Comparison of ENCODE assay signal across 15 cellular contexts in genomic region chr7:151720297-151720696, GRCh38.
"Had no signal": no experiment of that assay in that cellular context is flagged by ENCODE, and none has a peak within 500 bp of the region (broad histone marks: within the 10 kb centered on the region; RNA-seq: fewer than 3 reads in every experiment).

No MANE protein-coding gene starts in this region.

- H3K36me3 ChIP-seq: adrenal gland, tibial nerve, vagina had no signal

- H3K27ac Mint-ChIP-seq: activated naive CD4-positive, alpha-beta T cell treated with anti-CD3 and anti-CD28 coated beads, Interleukin-2, amount 10 ng/mL, durations not matched to agents 7 days and 5 days; activated T-helper 2 cell treated with anti-CD3 and anti-CD28 coated beads, Interferon-gamma antibody, Interleukin-2, Interleukin-4, amounts not matched to agents 10 μg/mL and 5 μg/mL and 100 μg/mL, durations not matched to agents 14 hours and 24 hours and 36 hours; natural killer cell had no signal

- H3K27ac ChIP-seq: vagina had no signal

- H3K27me3 Mint-ChIP-seq: activated naive CD4-positive, alpha-beta T cell treated with anti-CD3 and anti-CD28 coated beads, Interleukin-2, amount 10 ng/mL, durations not matched to agents 7 days and 5 days had no signal

- H3K4me3 Mint-ChIP-seq: activated naive CD4-positive, alpha-beta T cell treated with anti-CD3 and anti-CD28 coated beads, Interleukin-2, amount 10 ng/mL, durations not matched to agents 7 days and 5 days; natural killer cell had no signal

- H3K4me3 ChIP-seq: adrenal gland, lung, tibial nerve, vagina had no signal

- H3K4me1 Mint-ChIP-seq: activated naive CD4-positive, alpha-beta T cell treated with anti-CD3 and anti-CD28 coated beads, Interleukin-2, amount 10 ng/mL, durations not matched to agents 7 days and 5 days had no signal

- H3K4me1 ChIP-seq: vagina had no signal

- H3K27me3 ChIP-seq: adrenal gland, tibial nerve, vagina had no signal

- DNase-seq: activated CD4-positive, alpha-beta T cell treated with anti-CD3 and anti-CD28 coated beads, Interleukin-2, amount 50 U/mL, for 1 hour; activated CD4-positive, CD25-positive, alpha-beta regulatory T cell; activated naive CD4-positive, alpha-beta T cell treated with anti-CD3 and anti-CD28 coated beads, Interleukin-2, amount 10 ng/mL, durations not matched to agents 7 days and 5 days; activated T-cell treated with anti-CD3 and anti-CD28 coated beads for 4 hours; adrenal gland; effector memory CD4-positive, alpha-beta T cell; hypothalamus; natural killer cell; stimulated activated CD4-positive, alpha-beta T cell treated with anti-CD3 and anti-CD28 coated beads, Interleukin-15, amount 100 ng/mL, for 24 hours; stimulated activated CD4-positive, alpha-beta T cell treated with anti-CD3 and anti-CD28 coated beads, Interleukin-4, amount 100 ng/mL, for 24 hours; T-helper 2 cell had no signal

- H3K9me3 Mint-ChIP-seq: activated naive CD4-positive, alpha-beta T cell treated with anti-CD3 and anti-CD28 coated beads, Interleukin-2, amount 10 ng/mL, durations not matched to agents 7 days and 5 days; activated T-helper 2 cell treated with anti-CD3 and anti-CD28 coated beads, Interferon-gamma antibody, Interleukin-2, Interleukin-4, amounts not matched to agents 10 μg/mL and 5 μg/mL and 100 μg/mL, durations not matched to agents 14 hours and 24 hours and 36 hours; natural killer cell had no signal

- H3K9me3 ChIP-seq: adrenal gland, tibial nerve, vagina had no signal

- H3K36me3 Mint-ChIP-seq: activated naive CD4-positive, alpha-beta T cell treated with anti-CD3 and anti-CD28 coated beads, Interleukin-2, amount 10 ng/mL, durations not matched to agents 7 days and 5 days; natural killer cell had no signal

- ATAC-seq: natural killer cell had no signal
